7 cellular contexts compared by ENCODE assay signal in genomic region chr16:71834291-71834690, GRCh38.
"Had no signal": no experiment of that assay in that cellular context is flagged by ENCODE, and none has a peak within 500 bp of the region (broad histone marks: within the 10 kb centered on the region; RNA-seq: fewer than 3 reads in every experiment).

No MANE protein-coding gene starts in this region.

- ATAC-seq: HCT116, K562 had no signal

- DNase-seq: GM23248, GOT3, H7, HFFc6, IMR-90 had no signal

- H3K9me3 Mint-ChIP-seq: HFFc6 had no signal

- H3K4me3 Mint-ChIP-seq: HFFc6 had no signal

- H3K27ac Mint-ChIP-seq: HFFc6 had no signal
